18 cellular contexts compared by ENCODE assay signal in the genomic region with DNA sequence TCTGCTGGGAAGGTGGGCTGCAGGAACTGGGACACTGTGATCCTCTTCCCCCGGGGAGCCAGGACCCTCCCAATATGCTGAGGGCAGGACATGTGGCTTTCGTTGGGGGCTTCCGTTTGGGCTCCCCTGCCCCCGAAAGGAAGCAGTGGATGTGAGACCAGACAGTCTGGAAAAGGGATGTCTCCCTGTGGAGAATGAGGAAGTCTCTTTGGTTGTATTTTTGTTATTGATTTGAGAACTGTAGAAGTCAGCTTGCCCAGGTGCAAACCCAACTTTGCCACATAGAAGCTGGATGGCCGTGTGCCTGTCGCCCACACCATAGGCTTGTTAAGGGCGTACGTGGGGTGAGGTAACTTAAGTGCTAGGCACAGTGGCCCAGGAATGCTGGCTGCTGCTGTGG.
"Had no signal": no experiment of that assay in that cellular context is flagged by ENCODE, and none has a peak within 500 bp of the region (broad histone marks: within the 10 kb centered on the region; RNA-seq: fewer than 3 reads in every experiment).

No MANE protein-coding gene starts in this region.

- H3K4me3 Mint-ChIP-seq: activated CD4-positive, alpha-beta T cell treated with anti-CD3 and anti-CD28 coated beads, Interleukin-2, amount 10 ng/mL, durations not matched to agents 7 days and 5 days; activated naive CD4-positive, alpha-beta T cell treated with anti-CD3 and anti-CD28 coated beads, Interleukin-2, amount 10 ng/mL, durations not matched to agents 7 days and 5 days; activated naive CD8-positive, alpha-beta T cell treated with anti-CD3 and anti-CD28 coated beads, Interleukin-2, amount 50 U/mL, for 24 hours; central memory CD8-positive, alpha-beta T cell; memory B cell; naive B cell; stimulated activated naive B cell treated with anti-CD40 and anti-IgM and Interleukin-4, amounts not matched to agents 10 μg/mL and 1 μg/mL and 100 μg/mL, for 72 hours had no signal

- H3K36me3 ChIP-seq: esophagus muscularis mucosa, gastroesophageal sphincter, heart left ventricle, sigmoid colon had no signal

- H3K27ac Mint-ChIP-seq: activated CD4-positive, alpha-beta T cell treated with anti-CD3 and anti-CD28 coated beads, Interleukin-2, amount 10 ng/mL, durations not matched to agents 7 days and 5 days; activated naive CD4-positive, alpha-beta T cell treated with anti-CD3 and anti-CD28 coated beads, Interleukin-2, amount 10 ng/mL, durations not matched to agents 7 days and 5 days; activated naive CD8-positive, alpha-beta T cell treated with anti-CD3 and anti-CD28 coated beads, Interleukin-2, amount 50 U/mL, for 24 hours; memory B cell; stimulated activated naive B cell treated with anti-CD40 and anti-IgM and Interleukin-4, amounts not matched to agents 10 μg/mL and 1 μg/mL and 100 μg/mL, for 72 hours had no signal

- DNase-seq: activated CD4-positive, alpha-beta T cell treated with anti-CD3 and anti-CD28 coated beads, Interleukin-2, amount 10 ng/mL, durations not matched to agents 7 days and 5 days; activated CD4-positive, CD25-positive, alpha-beta regulatory T cell; activated CD8-positive, alpha-beta memory T cell treated with anti-CD3 and anti-CD28 coated beads, Interleukin-2, amount 50 U/mL, for 4 hours; activated effector memory CD4-positive, alpha-beta T cell treated with Interleukin-2 at 50 U/mL for 16 hours; activated naive CD4-positive, alpha-beta T cell treated with anti-CD3 and anti-CD28 coated beads, Interleukin-2, amount 10 ng/mL, durations not matched to agents 7 days and 5 days; activated naive CD8-positive, alpha-beta T cell treated with anti-CD3 and anti-CD28 coated beads, Interleukin-2, amount 50 U/mL, for 24 hours; activated T-cell treated with anti-CD3 and anti-CD28 coated beads, Interleukin-2, amount 50 U/mL, for 48 hours; anterior cingulate cortex; cortex of kidney; heart left ventricle; naive B cell; sigmoid colon; stimulated activated naive B cell treated with anti-CD40 and anti-IgM and Interleukin-4, amounts not matched to agents 10 μg/mL and 1 μg/mL and 100 μg/mL, for 72 hours had no signal

- H3K4me1 ChIP-seq: esophagus muscularis mucosa, gastroesophageal sphincter, heart left ventricle, sigmoid colon had no signal

- H3K9me3 Mint-ChIP-seq: activated CD4-positive, alpha-beta T cell treated with anti-CD3 and anti-CD28 coated beads, Interleukin-2, amount 10 ng/mL, durations not matched to agents 7 days and 5 days; activated naive CD4-positive, alpha-beta T cell treated with anti-CD3 and anti-CD28 coated beads, Interleukin-2, amount 10 ng/mL, durations not matched to agents 7 days and 5 days; activated naive CD8-positive, alpha-beta T cell treated with anti-CD3 and anti-CD28 coated beads, Interleukin-2, amount 50 U/mL, for 24 hours; central memory CD8-positive, alpha-beta T cell; memory B cell; naive B cell; stimulated activated naive B cell treated with anti-CD40 and anti-IgM and Interleukin-4, amounts not matched to agents 10 μg/mL and 1 μg/mL and 100 μg/mL, for 72 hours had no signal

- H3K4me3 ChIP-seq: esophagus muscularis mucosa, gastroesophageal sphincter, heart left ventricle, sigmoid colon had no signal

- H3K36me3 Mint-ChIP-seq: activated naive CD4-positive, alpha-beta T cell treated with anti-CD3 and anti-CD28 coated beads, Interleukin-2, amount 10 ng/mL, durations not matched to agents 7 days and 5 days; naive B cell; stimulated activated naive B cell treated with anti-CD40 and anti-IgM and Interleukin-4, amounts not matched to agents 10 μg/mL and 1 μg/mL and 100 μg/mL, for 72 hours had no signal

- H3K27ac ChIP-seq: esophagus muscularis mucosa, gastroesophageal sphincter, heart left ventricle, parathyroid adenoma, sigmoid colon had no signal

- H3K27me3 Mint-ChIP-seq: activated CD4-positive, alpha-beta T cell treated with anti-CD3 and anti-CD28 coated beads, Interleukin-2, amount 10 ng/mL, durations not matched to agents 7 days and 5 days; activated naive CD4-positive, alpha-beta T cell treated with anti-CD3 and anti-CD28 coated beads, Interleukin-2, amount 10 ng/mL, durations not matched to agents 7 days and 5 days; activated naive CD8-positive, alpha-beta T cell treated with anti-CD3 and anti-CD28 coated beads, Interleukin-2, amount 50 U/mL, for 24 hours; central memory CD8-positive, alpha-beta T cell; memory B cell; naive B cell; stimulated activated naive B cell treated with anti-CD40 and anti-IgM and Interleukin-4, amounts not matched to agents 10 μg/mL and 1 μg/mL and 100 μg/mL, for 72 hours had no signal

- H3K4me1 Mint-ChIP-seq: activated naive CD4-positive, alpha-beta T cell treated with anti-CD3 and anti-CD28 coated beads, Interleukin-2, amount 10 ng/mL, durations not matched to agents 7 days and 5 days; activated naive CD8-positive, alpha-beta T cell treated with anti-CD3 and anti-CD28 coated beads, Interleukin-2, amount 50 U/mL, for 24 hours; stimulated activated naive B cell treated with anti-CD40 and anti-IgM and Interleukin-4, amounts not matched to agents 10 μg/mL and 1 μg/mL and 100 μg/mL, for 72 hours had no signal

- H3K27me3 ChIP-seq: esophagus muscularis mucosa, gastroesophageal sphincter, heart left ventricle, sigmoid colon had no signal

- H3K9me3 ChIP-seq: esophagus muscularis mucosa, gastroesophageal sphincter, heart left ventricle, sigmoid colon had no signal

- H3K9ac ChIP-seq: parathyroid adenoma had no signal
